2 cellular contexts compared by ENCODE assay signal in genomic region chr15:43238691-43239131, GRCh38.
TF ChIP-seq lines count a peak whose summit lies in the region.

No MANE protein-coding gene starts in this region.

TF ChIP-seq in GM12878, 131 proteins besides CTCF, POLR2A, EP300 and RAD21:
- TF ChIP-seq, protein P1, sequence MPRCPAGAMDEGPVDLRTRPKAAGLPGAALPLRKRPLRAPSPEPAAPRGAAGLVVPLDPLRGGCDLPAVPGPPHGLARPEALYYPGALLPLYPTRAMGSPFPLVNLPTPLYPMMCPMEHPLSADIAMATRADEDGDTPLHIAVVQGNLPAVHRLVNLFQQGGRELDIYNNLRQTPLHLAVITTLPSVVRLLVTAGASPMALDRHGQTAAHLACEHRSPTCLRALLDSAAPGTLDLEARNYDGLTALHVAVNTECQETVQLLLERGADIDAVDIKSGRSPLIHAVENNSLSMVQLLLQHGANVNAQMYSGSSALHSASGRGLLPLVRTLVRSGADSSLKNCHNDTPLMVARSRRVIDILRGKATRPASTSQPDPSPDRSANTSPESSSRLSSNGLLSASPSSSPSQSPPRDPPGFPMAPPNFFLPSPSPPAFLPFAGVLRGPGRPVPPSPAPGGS (IDR thresholded peaks at IDR 0.05; ENCODE audit: borderline replicate concordance, insufficient read depth, low read depth, low read length, poor library complexity, severe bottlenecking): no peak
- TF ChIP-seq SPI1 (IDR thresholded peaks at IDR 0.05; ENCODE audit: borderline replicate concordance, insufficient read depth, low read depth, low read length) (peak; percentile 28; the same call in 1 of the 2 replicates), IKZF1 (conservative IDR thresholded peaks at IDR 0.05) (0 out of 2 replicates have a peak, but pooled peaks have one; percentile 6)
- TF ChIP-seq, protein P2, sequence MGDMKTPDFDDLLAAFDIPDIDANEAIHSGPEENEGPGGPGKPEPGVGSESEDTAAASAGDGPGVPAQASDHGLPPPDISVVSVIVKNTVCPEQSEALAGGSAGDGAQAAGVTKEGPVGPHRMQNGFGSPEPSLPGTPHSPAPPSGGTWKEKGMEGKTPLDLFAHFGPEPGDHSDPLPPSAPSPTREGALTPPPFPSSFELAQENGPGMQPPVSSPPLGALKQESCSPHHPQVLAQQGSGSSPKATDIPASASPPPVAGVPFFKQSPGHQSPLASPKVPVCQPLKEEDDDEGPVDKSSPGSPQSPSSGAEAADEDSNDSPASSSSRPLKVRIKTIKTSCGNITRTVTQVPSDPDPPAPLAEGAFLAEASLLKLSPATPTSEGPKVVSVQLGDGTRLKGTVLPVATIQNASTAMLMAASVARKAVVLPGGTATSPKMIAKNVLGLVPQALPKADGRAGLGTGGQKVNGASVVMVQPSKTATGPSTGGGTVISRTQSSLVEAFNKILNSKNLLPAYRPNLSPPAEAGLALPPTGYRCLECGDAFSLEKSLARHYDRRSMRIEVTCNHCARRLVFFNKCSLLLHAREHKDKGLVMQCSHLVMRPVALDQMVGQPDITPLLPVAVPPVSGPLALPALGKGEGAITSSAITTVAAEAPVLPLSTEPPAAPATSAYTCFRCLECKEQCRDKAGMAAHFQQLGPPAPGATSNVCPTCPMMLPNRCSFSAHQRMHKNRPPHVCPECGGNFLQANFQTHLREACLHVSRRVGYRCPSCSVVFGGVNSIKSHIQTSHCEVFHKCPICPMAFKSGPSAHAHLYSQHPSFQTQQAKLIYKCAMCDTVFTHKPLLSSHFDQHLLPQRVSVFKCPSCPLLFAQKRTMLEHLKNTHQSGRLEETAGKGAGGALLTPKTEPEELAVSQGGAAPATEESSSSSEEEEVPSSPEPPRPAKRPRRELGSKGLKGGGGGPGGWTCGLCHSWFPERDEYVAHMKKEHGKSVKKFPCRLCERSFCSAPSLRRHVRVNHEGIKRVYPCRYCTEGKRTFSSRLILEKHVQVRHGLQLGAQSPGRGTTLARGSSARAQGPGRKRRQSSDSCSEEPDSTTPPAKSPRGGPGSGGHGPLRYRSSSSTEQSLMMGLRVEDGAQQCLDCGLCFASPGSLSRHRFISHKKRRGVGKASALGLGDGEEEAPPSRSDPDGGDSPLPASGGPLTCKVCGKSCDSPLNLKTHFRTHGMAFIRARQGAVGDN (IDR thresholded peaks at IDR 0.05): peak; percentile 54
- TF ChIP-seq, protein P3, sequence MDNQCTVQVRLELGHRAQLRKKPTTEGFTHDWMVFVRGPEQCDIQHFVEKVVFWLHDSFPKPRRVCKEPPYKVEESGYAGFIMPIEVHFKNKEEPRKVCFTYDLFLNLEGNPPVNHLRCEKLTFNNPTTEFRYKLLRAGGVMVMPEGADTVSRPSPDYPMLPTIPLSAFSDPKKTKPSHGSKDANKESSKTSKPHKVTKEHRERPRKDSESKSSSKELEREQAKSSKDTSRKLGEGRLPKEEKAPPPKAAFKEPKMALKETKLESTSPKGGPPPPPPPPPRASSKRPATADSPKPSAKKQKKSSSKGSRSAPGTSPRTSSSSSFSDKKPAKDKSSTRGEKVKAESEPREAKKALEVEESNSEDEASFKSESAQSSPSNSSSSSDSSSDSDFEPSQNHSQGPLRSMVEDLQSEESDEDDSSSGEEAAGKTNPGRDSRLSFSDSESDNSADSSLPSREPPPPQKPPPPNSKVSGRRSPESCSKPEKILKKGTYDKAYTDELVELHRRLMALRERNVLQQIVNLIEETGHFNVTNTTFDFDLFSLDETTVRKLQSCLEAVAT (IDR thresholded peaks at IDR 0.05): 0 out of 2 replicates have a peak, but pooled peaks have one; percentile 62

TF ChIP-seq in SK-N-SH, 30 proteins besides CTCF, POLR2A, EP300 and RAD21:
- TF ChIP-seq POLR2AphosphoS5 (IDR thresholded peaks at IDR 0.05; ENCODE audit: low read depth, low read length) (no peak), RCOR1 (IDR thresholded peaks at IDR 0.05; ENCODE audit: low read length) (no peak), FOSL2 (IDR thresholded peaks at IDR 0.05; ENCODE audit: borderline replicate concordance, low read depth) (no peak), RXRA (IDR thresholded peaks at IDR 0.05; ENCODE audit: borderline replicate concordance, low read depth) (no peak), GABPA (IDR thresholded peaks at IDR 0.05; ENCODE audit: low read depth) (no peak), TAF1 (IDR thresholded peaks at IDR 0.05; ENCODE audit: borderline replicate concordance, low read depth, low read length) (no peak), MEF2A (IDR thresholded peaks at IDR 0.05; ENCODE audit: borderline replicate concordance, low read depth) (no peak), FOXM1 (IDR thresholded peaks at IDR 0.05; ENCODE audit: low read depth) (no peak), SMC3 (IDR thresholded peaks at IDR 0.05; ENCODE audit: low read depth, low read length) (no peak), ELF1 (IDR thresholded peaks at IDR 0.05) (no peak), NFIC (IDR thresholded peaks at IDR 0.05; ENCODE audit: borderline replicate concordance) (no peak), YY1 (IDR thresholded peaks at IDR 0.05; ENCODE audit: low read depth) (no peak)
- TF ChIP-seq, protein P4, sequence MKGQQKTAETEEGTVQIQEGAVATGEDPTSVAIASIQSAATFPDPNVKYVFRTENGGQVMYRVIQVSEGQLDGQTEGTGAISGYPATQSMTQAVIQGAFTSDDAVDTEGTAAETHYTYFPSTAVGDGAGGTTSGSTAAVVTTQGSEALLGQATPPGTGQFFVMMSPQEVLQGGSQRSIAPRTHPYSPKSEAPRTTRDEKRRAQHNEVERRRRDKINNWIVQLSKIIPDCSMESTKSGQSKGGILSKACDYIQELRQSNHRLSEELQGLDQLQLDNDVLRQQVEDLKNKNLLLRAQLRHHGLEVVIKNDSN (IDR thresholded peaks at IDR 0.05; ENCODE audit: borderline replicate concordance, low read depth): no peak
TF ChIP-seq in SK-N-SH: peak in this region for 0.
